In the genomic region with DNA sequence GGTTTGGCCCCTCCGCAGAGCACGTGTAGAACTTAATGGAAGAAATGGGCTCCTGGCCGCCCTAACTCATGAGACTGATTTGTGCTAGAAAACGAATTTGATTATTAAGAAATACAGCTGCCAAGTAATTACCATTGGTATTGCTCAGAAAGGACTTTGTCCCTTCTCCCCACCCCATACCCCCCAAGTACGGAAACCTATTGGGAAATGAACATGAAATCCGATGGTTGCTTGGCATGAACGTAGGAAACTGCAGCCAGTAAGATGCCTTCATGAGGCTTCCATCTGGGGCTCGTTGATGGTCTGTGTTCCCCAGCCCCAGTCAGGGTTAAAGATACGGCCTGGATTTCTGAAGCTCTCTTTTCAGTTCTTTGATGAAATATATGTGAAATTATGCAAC, we compare ENCODE assay signal across 38 cellular contexts. TPM values are rescaled to one million over a fixed set of nuclear protein-coding genes. Genes with fewer than 3 reads are reported as not detected.
"Had no signal": no experiment of that assay in that cellular context is flagged by ENCODE, and none has a peak within 500 bp of the region (broad histone marks: within the 10 kb centered on the region; RNA-seq: fewer than 3 reads in every experiment).

No MANE protein-coding gene starts in this region.

- H3K27me3 ChIP-seq: adrenal gland, ascending aorta, body of pancreas, brain microvascular endothelial cell, breast epithelium, cardiac muscle cell had no signal

- FAIRE-seq: astrocyte, bronchial epithelial cell had no signal

- DNase-seq: activated effector memory CD4-positive, alpha-beta T cell treated with anti-CD3 and anti-CD28 coated beads, Interleukin-2, amount 50 U/mL, for 16 hours; activated effector memory CD4-positive, alpha-beta T cell treated with Interleukin-2 at 50 U/mL for 16 hours; activated gamma-delta T cell; activated gamma-delta T cell treated with Interleukin-2 at 50 U/mL for 16 hours; activated naive CD4-positive, alpha-beta T cell; activated naive CD4-positive, alpha-beta T cell treated with anti-CD3 and anti-CD28 coated beads for 36 hours; activated naive CD4-positive, alpha-beta T cell treated with anti-CD3 and anti-CD28 coated beads, Interleukin-2, amount 10 ng/mL, durations not matched to agents 7 days and 5 days; activated naive CD4-positive, alpha-beta T cell treated with anti-CD3 and anti-CD28 coated beads, Interleukin-2, amount 50 U/mL, for 16 hours; activated naive CD4-positive, alpha-beta T cell treated with Interleukin-2 at 50 U/mL for 16 hours; activated naive CD8-positive, alpha-beta T cell treated with anti-CD3 and anti-CD28 coated beads for 36 hours; activated naive CD8-positive, alpha-beta T cell treated with anti-CD3 and anti-CD28 coated beads, Interleukin-2, amount 10 ng/mL, durations not matched to agents 7 days and 5 days; activated naive CD8-positive, alpha-beta T cell treated with anti-CD3 and anti-CD28 coated beads, Interleukin-2, amount 50 U/mL, for 24 hours; activated T-cell treated with anti-CD3 and anti-CD28 coated beads, Interleukin-2, amount 50 U/mL, for 1 hour; activated T-cell treated with anti-CD3 and anti-CD28 coated beads, Interleukin-2, amount 50 U/mL, for 24 hours; activated T-cell treated with anti-CD3 and anti-CD28 coated beads, Interleukin-2, amount 50 U/mL, for 4 hours; activated T-cell treated with anti-CD3 and anti-CD28 coated beads, Interleukin-2, amount 50 U/mL, for 48 hours; activated T-cell treated with anti-CD3 and anti-CD28 coated beads, Interleukin-2, amount 50 U/mL, for 72 hours; adrenal gland; amniotic stem cell; amygdala; anterior cingulate cortex; aorta; body of pancreas; brain microvascular endothelial cell; caudate nucleus; central memory CD4-positive, alpha-beta T cell; cerebellar nuclear complex had no signal

- H3K4me1 ChIP-seq: adrenal gland, ascending aorta, body of pancreas, breast epithelium had no signal

- H3K9me3 ChIP-seq: adrenal gland, ascending aorta, body of pancreas, breast epithelium had no signal

- H3K27ac ChIP-seq: adrenal gland, ascending aorta, body of pancreas, brain microvascular endothelial cell, breast epithelium, cardiac muscle cell had no signal

- H3K36me3 ChIP-seq: brain microvascular endothelial cell had no signal

- ATAC-seq: activated naive CD4-positive, alpha-beta T cell treated with anti-CD3 and anti-CD28 coated beads, Interleukin-2, amount 50 U/mL, for 72 hours; activated naive CD8-positive, alpha-beta T cell treated with anti-CD3 and anti-CD28 coated beads, Interleukin-2, amount 50 U/mL, for 24 hours; activated T-cell treated with anti-CD3 and anti-CD28 coated beads, Interleukin-2, amount 50 U/mL, for 4 hours; activated T-cell treated with anti-CD3 and anti-CD28 coated beads, Interleukin-2, amount 50 U/mL, for 72 hours; activated T-helper 17 cell treated with anti-CD3 and anti-CD28 coated beads, Interleukin-2, amount 50 U/mL, for 72 hours; body of pancreas had no signal

- H3K4me3 ChIP-seq: adrenal gland, ascending aorta, body of pancreas, breast epithelium, cardiac muscle cell had no signal

RNA-seq across cellular contexts. Expression of gene UTS2, which starts 47.4 kb away (rescaled TPM):
- total RNA-seq: activated naive CD4-positive, alpha-beta T cell treated with anti-CD3 and anti-CD28 coated beads for 36 hours; activated T-cell treated with anti-CD3 and anti-CD28 coated beads, Interleukin-2, amount 50 U/mL, for 72 hours; activated T-helper 1 cell treated with anti-CD3 and anti-CD28 coated beads, Interleukin-12 subunit alpha, Interleukin-12 subunit beta, Interleukin-2, Interleukin-4 antibody, amounts not matched to agents 30 ng/mL and 10 ng/mL and 1 ng/mL, durations not matched to agents 14 hours and 24 hours and 36 hours; activated T-helper 2 cell treated with anti-CD3 and anti-CD28 coated beads, Interferon-gamma antibody, Interleukin-2, Interleukin-4, amounts not matched to agents 10 μg/mL and 5 μg/mL and 100 μg/mL, durations not matched to agents 14 hours and 24 hours and 36 hours; ascending aorta; astrocyte; body of pancreas; bronchial epithelial cell; cardiac muscle cell; cardiac septum; cerebellum had no signal
- polyA plus RNA-seq: cardiac muscle cell had no signal
